Comparison of ENCODE assay signal across 12 cellular contexts in the genomic region with DNA sequence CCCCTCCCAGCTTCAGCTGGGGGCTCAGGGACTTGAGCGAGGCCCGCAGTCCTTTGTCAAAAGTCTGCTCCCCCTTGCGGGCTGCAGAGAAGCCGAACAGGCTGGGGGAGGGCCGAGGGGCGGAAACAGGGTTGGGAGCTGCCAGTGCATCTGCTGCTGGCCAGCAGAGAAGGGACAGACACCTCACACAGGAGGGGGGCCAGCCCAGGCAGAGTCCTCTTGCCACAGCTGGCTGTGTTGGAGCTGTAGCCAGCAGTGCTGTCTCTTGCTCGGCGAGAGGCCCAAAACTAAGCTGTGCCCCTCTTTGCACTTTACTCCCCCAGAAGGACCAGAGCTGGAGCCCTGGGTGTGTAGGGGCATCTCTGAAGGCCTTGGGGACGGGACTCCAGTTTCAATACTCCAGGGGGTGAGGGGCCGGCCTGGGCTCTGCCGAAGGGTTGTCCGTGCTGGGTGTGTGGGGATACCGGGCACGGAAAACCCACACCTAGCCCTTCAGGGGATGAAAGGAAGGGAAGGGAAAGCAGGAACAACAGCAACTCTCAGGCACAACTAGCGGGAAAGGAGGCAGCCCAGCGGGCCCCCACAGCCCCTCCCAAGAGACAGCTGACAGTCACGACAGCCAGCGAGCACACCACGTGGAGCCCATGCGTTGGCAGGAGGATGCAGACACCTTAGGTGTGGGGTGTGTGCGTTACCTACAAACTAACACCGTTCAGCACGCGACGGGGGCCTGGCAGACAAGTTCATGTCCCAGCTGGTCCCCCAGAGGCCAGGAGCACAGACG. TPM values are rescaled to one million over a fixed set of nuclear protein-coding genes. Genes with fewer than 3 reads are reported as not detected.
DNase-seq lines count a peak whose midpoint lies in the region; ATAC-seq and TF ChIP-seq lines count a peak whose summit lies in the region.
"Had no signal": no experiment of that assay in that cellular context is flagged by ENCODE, and none has a peak within 500 bp of the region (broad histone marks: within the 10 kb centered on the region; RNA-seq: fewer than 3 reads in every experiment).

No MANE protein-coding gene starts in this region.

- peaks cover 8% of the 10 kb centered on the region for H4K20me1 ChIP-seq in osteoblast (ENCODE audit: insufficient read depth, low read length)

- H3K4me3 ChIP-seq in H7 (ENCODE audit: insufficient read depth, low read depth, low read length) (no peak overlapping the region), SJCRH30 (no peak overlapping the region), left ventricle myocardium inferior (no peak overlapping the region), osteoblast (ENCODE audit: insufficient read depth, low read length) (no peak overlapping the region)

- H3K79me2 ChIP-seq in osteoblast (ENCODE audit: insufficient read depth, low read length) = no peaks in the 10 kb centered on the region

- peaks cover 7% of the 10 kb centered on the region for H3K4me1 ChIP-seq in SJCRH30
- no peaks in the 10 kb centered on the region for H3K4me1 ChIP-seq in left ventricle myocardium inferior
- no peaks in the 10 kb centered on the region for H3K4me1 ChIP-seq in osteoblast (ENCODE audit: insufficient read depth, low read length)

- no peak for ATAC-seq in HG03196 (IDR thresholded peaks at IDR 0.05; ENCODE audit: unreplicated experiment)

- H3K27me3 ChIP-seq in H7 (ENCODE audit: control insufficient read depth, insufficient read depth, low read length) = no peaks in the 10 kb centered on the region
- no peaks in the 10 kb centered on the region for H3K27me3 ChIP-seq in SJCRH30
- H3K27me3 ChIP-seq in left ventricle myocardium inferior (ENCODE audit: low read depth) = peaks cover 5% of the 10 kb centered on the region
- peaks cover 7% of the 10 kb centered on the region for H3K27me3 ChIP-seq in osteoblast (ENCODE audit: insufficient read depth, low read length)

- TF ChIP-seq CTCF in left ventricle myocardium inferior (IDR thresholded peaks at IDR 0.05; ENCODE audit: borderline replicate concordance) (no peak), osteoblast (IDR thresholded peaks at IDR 0.05; ENCODE audit: extremely low read depth, low read depth, low read length) (no peak)

- H3K36me3 ChIP-seq in H7 (replicated peaks; ENCODE audit: control insufficient read depth, insufficient read depth, low read length) (no peaks in the 10 kb centered on the region), SJCRH30 (no peaks in the 10 kb centered on the region), left ventricle myocardium inferior (peaks cover 5% of the 10 kb centered on the region), osteoblast (ENCODE audit: insufficient read depth, low read length) (peaks cover 8% of the 10 kb centered on the region)

- peak; percentile 96 for DNase-seq in H7
- peak; percentile 76 to 78 for DNase-seq in SJCRH30
- DNase-seq in left ventricle myocardium inferior = peak; percentile 7
- DNase-seq in osteoblast (ENCODE audit: insufficient read length, low spot score, missing footprints) = peak; percentile 90
- no peak for DNase-seq in NCI-H2227 treated with DMSO at 0.1 percent for 48 hours (lab: John Stamatoyannopoulos, UW)
- no peak for DNase-seq in H4 (ENCODE audit: low spot score)
- DNase-seq in NCI-H146 (lab: John Stamatoyannopoulos, UW) = no peak
- DNase-seq: activated CD4-positive, alpha-beta T cell treated with anti-CD3 and anti-CD28 coated beads, Interleukin-2, amount 10 ng/mL, durations not matched to agents 24 days and 14 days; C1 segment of cervical spinal cord; effector CD8-positive, alpha-beta T cell had no signal

- no peak overlapping the region for H3K4me2 ChIP-seq in osteoblast (ENCODE audit: insufficient read depth, low read length)

- intact Hi-C loops in left ventricle myocardium inferior (cut with micrococcal nuclease) = no loop called here

- no peak overlapping the region for H3K27ac ChIP-seq in SJCRH30
- no peak overlapping the region for H3K27ac ChIP-seq in left ventricle myocardium inferior (replicated peaks)
- H3K27ac ChIP-seq in osteoblast (ENCODE audit: low read depth, low read length) = no peak overlapping the region

- H2AFZ ChIP-seq in osteoblast (ENCODE audit: low read length) = no peak overlapping the region

- H3K9me3 ChIP-seq in SJCRH30 (replicated peaks) (no peaks in the 10 kb centered on the region), left ventricle myocardium inferior (replicated peaks) (no peaks in the 10 kb centered on the region), osteoblast (ENCODE audit: low read depth, low read length) (no peaks in the 10 kb centered on the region)

RNA-seq across cellular contexts. Expression of gene YKT6, which starts 17.8 kb away (rescaled TPM):
- total RNA-seq in H7 (2014; rRNA removed; shearing (Covaris generic)) = 82.4 and 93.4 TPM in 2 replicates
- total RNA-seq in SJCRH30 (2014; rRNA removed; shearing (Covaris generic)) = 98.6 and 101 TPM in 2 replicates
- total RNA-seq in left ventricle myocardium inferior (53.3 TPM), osteoblast (90.1 and 95.2 TPM in 2 replicates)
- total RNA-seq in H4 (2014; rRNA removed; shearing (Covaris generic)) = 132 and 136 TPM in 2 replicates

RNA-seq across cellular contexts. Expression of gene GCK, which starts 29.4 kb away (rescaled TPM):
- total RNA-seq in H7 (2014; rRNA removed; shearing (Covaris generic)) = 2.8 and 3.7 TPM in 2 replicates
- total RNA-seq in SJCRH30 (2014; rRNA removed; shearing (Covaris generic)) = not detected in 2 replicates
- total RNA-seq in left ventricle myocardium inferior (0.49 TPM), osteoblast (not detected in 2 replicates)
- not detected in 2 replicates for total RNA-seq in H4 (2014; rRNA removed; shearing (Covaris generic))
- total RNA-seq: M059J had no signal

Comparison
In these comparisons a context has a peak if more than half of its experiments do, and no peak if none do; other contexts are left out.
1. DNase-seq: peak in H7 (single experiment), SJCRH30 (2 of 2), left ventricle myocardium inferior (single experiment) and osteoblast (single experiment); none in NCI-H2227 treated with DMSO at 0.1 percent for 48 hours (single experiment), H4 (single experiment) and NCI-H146 (single experiment).